In the genomic region with DNA sequence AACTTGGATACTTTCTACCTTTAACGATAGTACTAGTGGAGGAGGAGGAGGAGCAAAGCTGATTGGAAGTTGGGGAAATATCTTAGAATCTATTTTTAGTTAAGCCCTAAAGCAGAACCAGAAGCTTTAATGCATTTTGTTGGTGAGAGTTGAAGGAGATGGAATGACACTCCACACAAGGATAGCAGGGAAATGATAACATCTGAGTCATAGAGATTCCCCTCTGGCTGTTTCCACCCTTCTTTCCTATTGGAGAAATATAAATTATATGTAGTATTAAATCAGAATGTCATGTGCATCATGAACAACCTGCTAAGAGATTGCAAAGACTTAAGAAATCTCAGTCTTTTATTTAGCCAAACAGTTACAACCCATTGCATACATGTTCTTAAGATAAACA, we compare ENCODE assay signal across 25 cellular contexts.
"Had no signal": no experiment of that assay in that cellular context is flagged by ENCODE, and none has a peak within 500 bp of the region (broad histone marks: within the 10 kb centered on the region; RNA-seq: fewer than 3 reads in every experiment).

No MANE protein-coding gene starts in this region.

- H3K4me3 ChIP-seq: hepatocyte, left ventricle myocardium inferior, lung, pancreas, prostate gland, skin epidermis, suprapubic skin, thoracic aorta, tibial artery, upper lobe of right lung had no signal

- H3K36me3 ChIP-seq: left ventricle myocardium inferior, pancreas, prostate gland, suprapubic skin, thoracic aorta, tibial artery, upper lobe of right lung had no signal

- H3K27me3 Mint-ChIP-seq: naive B cell; stimulated activated naive CD8-positive, alpha-beta T cell treated with anti-CD3 and anti-CD28 coated beads, Interleukin-15, Interleukin-2, amounts not matched to agents 100 ng/mL and 50 ng/mL, for 24 hours had no signal

- H3K9me3 Mint-ChIP-seq: stimulated activated naive CD8-positive, alpha-beta T cell treated with anti-CD3 and anti-CD28 coated beads, Interleukin-15, Interleukin-2, amounts not matched to agents 100 ng/mL and 50 ng/mL, for 24 hours had no signal

- H3K36me3 Mint-ChIP-seq: naive B cell had no signal

- DNase-seq: islet precursor cell; left ventricle myocardium inferior; mesendoderm; naive B cell; natural killer cell; pancreas; posterior cingulate gyrus; retina; right cardiac atrium; stimulated activated CD4-positive, alpha-beta T cell treated with anti-CD3 and anti-CD28 coated beads, Interleukin-12 subunit alpha, Interleukin-12 subunit beta, amount 100 ng/mL, for 4 hours; stimulated activated CD4-positive, alpha-beta T cell treated with anti-CD3 and anti-CD28 coated beads, Interleukin-15, amount 100 ng/mL, for 24 hours; stimulated activated CD4-positive, alpha-beta T cell treated with anti-CD3 and anti-CD28 coated beads, Interleukin-2, amount 100 ng/mL, for 24 hours; stimulated activated CD4-positive, alpha-beta T cell treated with anti-CD3 and anti-CD28 coated beads, Interleukin-4, amount 100 ng/mL, for 1 hour; stimulated activated naive CD4-positive, alpha-beta T cell; tibial artery; trophoblast cell; upper lobe of right lung had no signal

- H3K9me3 ChIP-seq: pancreas, prostate gland, suprapubic skin, thoracic aorta, tibial artery, upper lobe of right lung had no signal

- H3K4me1 ChIP-seq: left ventricle myocardium inferior, pancreas, prostate gland, suprapubic skin, tibial artery, upper lobe of right lung had no signal

- H3K4me3 Mint-ChIP-seq: naive B cell; natural killer cell; stimulated activated naive CD8-positive, alpha-beta T cell treated with anti-CD3 and anti-CD28 coated beads, Interleukin-15, Interleukin-2, amounts not matched to agents 100 ng/mL and 50 ng/mL, for 24 hours had no signal

- ATAC-seq: natural killer cell, pancreas, right cardiac atrium, sciatic nerve, upper lobe of right lung had no signal

- H3K27ac Mint-ChIP-seq: naive B cell; natural killer cell; stimulated activated naive CD8-positive, alpha-beta T cell treated with anti-CD3 and anti-CD28 coated beads, Interleukin-15, Interleukin-2, amounts not matched to agents 100 ng/mL and 50 ng/mL, for 24 hours had no signal

- H3K4me1 Mint-ChIP-seq: naive B cell, natural killer cell had no signal
